Comparison of ENCODE assay signal across 12 cellular contexts in the genomic region with DNA sequence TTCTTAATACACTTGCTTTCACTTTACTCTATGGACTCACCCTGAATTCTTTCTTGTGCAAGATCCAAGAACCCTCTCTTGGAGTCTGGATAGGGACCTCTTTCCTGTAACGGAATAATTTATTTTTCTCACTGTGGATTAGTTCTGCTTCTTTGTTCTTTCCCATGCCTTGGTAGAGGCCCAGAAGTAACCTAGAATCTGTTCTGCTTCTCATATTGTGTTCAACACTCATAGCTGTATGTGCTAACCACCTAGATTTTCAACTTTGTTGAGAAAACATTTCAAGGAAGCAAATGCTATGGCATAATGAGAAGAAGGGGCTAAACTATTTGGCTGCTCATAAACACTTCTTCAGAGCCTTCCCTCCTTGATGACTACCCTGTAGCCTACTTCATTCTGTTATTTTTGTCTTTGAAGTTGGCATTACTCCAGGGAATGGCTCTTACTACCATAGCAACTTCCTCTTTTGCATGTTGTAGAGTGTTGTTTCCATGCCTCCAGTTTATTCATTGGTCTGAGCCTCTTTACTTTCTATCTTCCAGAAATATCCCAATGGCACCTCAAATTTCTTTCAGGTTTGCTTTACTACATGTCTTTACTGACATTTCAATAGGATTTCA.
DNase-seq lines count a peak whose midpoint lies in the region; ATAC-seq, FAIRE-seq and TF ChIP-seq lines count a peak whose summit lies in the region.
"Had no signal": no experiment of that assay in that cellular context is flagged by ENCODE, and none has a peak within 500 bp of the region (broad histone marks: within the 10 kb centered on the region; RNA-seq: fewer than 3 reads in every experiment).

No MANE protein-coding gene starts in this region.

- peak; percentile 72 for ATAC-seq in HG03103 (IDR thresholded peaks at IDR 0.05; ENCODE audit: low read depth, unreplicated experiment)
- no peak for ATAC-seq in GM19455 (IDR thresholded peaks at IDR 0.05; ENCODE audit: unreplicated experiment)

- peak; percentile 70 for FAIRE-seq in GM12892 (lab: Jason Lieb, UNC)

- no peak for DNase-seq in GM12892 (ENCODE audit: insufficient read length)
- DNase-seq in SKM-1 treated with dmso at 0.1 percent for 144 hours (lab: John Stamatoyannopoulos, UW; ENCODE audit: unreplicated experiment) = peak; percentile 79
- DNase-seq in kidney tubule cell (ENCODE audit: low spot score) = peak; percentile 50
- no peak for DNase-seq in T-helper 9 cell
- no peak for DNase-seq in middle frontal gyrus (ENCODE audit: extremely low spot score, low spot score)
- DNase-seq in COR-L47 (lab: John Stamatoyannopoulos, UW) = no peak
- DNase-seq: activated CD4-positive, alpha-beta memory T cell treated with anti-CD3 and anti-CD28 coated beads, Interleukin-2, amount 10 ng/mL, durations not matched to agents 7 days and 5 days; DMS153; sigmoid colon; stomach had no signal

- no peak for TF ChIP-seq POLR2A in GM12892 (IDR thresholded peaks at IDR 0.05; ENCODE audit: low read depth, low read length)

Comparison
In these comparisons a context has a peak if more than half of its experiments do, and no peak if none do; other contexts are left out.
1. DNase-seq: peak in SKM-1 treated with dmso at 0.1 percent for 144 hours (single experiment) and kidney tubule cell (single experiment); none in GM12892 (single experiment), T-helper 9 cell (single experiment), middle frontal gyrus (single experiment) and COR-L47 (single experiment).